23 cellular contexts compared by ENCODE assay signal in genomic region chr6:89966913-89967312, GRCh38.
"Had no signal": no experiment of that assay in that cellular context is flagged by ENCODE, and none has a peak within 500 bp of the region (broad histone marks: within the 10 kb centered on the region; RNA-seq: fewer than 3 reads in every experiment).

No MANE protein-coding gene starts in this region.

- H3K4me3 Mint-ChIP-seq: activated CD4-positive, alpha-beta T cell treated with anti-CD3 and anti-CD28 coated beads, Interleukin-2, amount 10 ng/mL, durations not matched to agents 7 days and 5 days; activated CD8-positive, alpha-beta memory T cell treated with anti-CD3 and anti-CD28 coated beads, Interleukin-2, amount 10 ng/mL, durations not matched to agents 7 days and 5 days; dendritic cell treated with granulocyte-macrophage colony-stimulating factor and Interleukin-4, amounts not matched to agents 40 ng/mL and 50 ng/mL, for 4 days; mesothelial cell of epicardium; T-helper 2 cell treated with Interferon-gamma antibody and Interleukin-4, amounts not matched to agents 5 μg/mL and 100 μg/mL, for 36 hours; WTC11 had no signal

- H3K36me3 ChIP-seq: cardiac muscle cell, gastrocnemius medialis, heart left ventricle, sigmoid colon, stomach, upper lobe of left lung had no signal

- H3K36me3 Mint-ChIP-seq: mesothelial cell of epicardium, WTC11 had no signal

- H3K27ac Mint-ChIP-seq: activated CD8-positive, alpha-beta memory T cell treated with anti-CD3 and anti-CD28 coated beads, Interleukin-2, amount 10 ng/mL, durations not matched to agents 7 days and 5 days; dendritic cell treated with granulocyte-macrophage colony-stimulating factor and Interleukin-4, amounts not matched to agents 40 ng/mL and 50 ng/mL, for 4 days; mesothelial cell of epicardium; WTC11 had no signal

- H3K27ac ChIP-seq: cardiac muscle cell, gastrocnemius medialis, heart left ventricle, sigmoid colon, SK-N-MC, stomach, upper lobe of left lung had no signal

- H3K4me1 Mint-ChIP-seq: mesothelial cell of epicardium had no signal

- H3K9me3 ChIP-seq: gastrocnemius medialis, heart left ventricle, sigmoid colon, stomach, upper lobe of left lung had no signal

- H3K4me3 ChIP-seq: cardiac muscle cell, gastrocnemius medialis, heart left ventricle, lung, sigmoid colon, SK-N-MC, stomach, upper lobe of left lung had no signal

- H3K27me3 Mint-ChIP-seq: activated CD4-positive, alpha-beta T cell treated with anti-CD3 and anti-CD28 coated beads, Interleukin-2, amount 10 ng/mL, durations not matched to agents 7 days and 5 days; activated CD8-positive, alpha-beta memory T cell treated with anti-CD3 and anti-CD28 coated beads, Interleukin-2, amount 10 ng/mL, durations not matched to agents 7 days and 5 days; dendritic cell treated with granulocyte-macrophage colony-stimulating factor and Interleukin-4, amounts not matched to agents 40 ng/mL and 50 ng/mL, for 4 days had no signal

- H3K9me3 Mint-ChIP-seq: activated CD4-positive, alpha-beta T cell treated with anti-CD3 and anti-CD28 coated beads, Interleukin-2, amount 10 ng/mL, durations not matched to agents 7 days and 5 days; dendritic cell treated with granulocyte-macrophage colony-stimulating factor and Interleukin-4, amounts not matched to agents 40 ng/mL and 50 ng/mL, for 4 days; mesothelial cell of epicardium; T-helper 2 cell treated with Interferon-gamma antibody and Interleukin-4, amounts not matched to agents 5 μg/mL and 100 μg/mL, for 36 hours; WTC11 had no signal

- ATAC-seq: activated CD8-positive, alpha-beta memory T cell treated with anti-CD3 and anti-CD28 coated beads, Interleukin-2, amount 10 ng/mL, durations not matched to agents 7 days and 5 days; esophagus mucosa; gastrocnemius medialis; heart left ventricle; left lobe of liver; WTC11 had no signal

- H3K27me3 ChIP-seq: cardiac muscle cell, gastrocnemius medialis, heart left ventricle, sigmoid colon, stomach, upper lobe of left lung had no signal

- DNase-seq: activated CD4-positive, alpha-beta T cell treated with anti-CD3 and anti-CD28 coated beads, Interleukin-2, amount 10 ng/mL, durations not matched to agents 7 days and 5 days; activated CD8-positive, alpha-beta memory T cell treated with anti-CD3 and anti-CD28 coated beads, Interleukin-2, amount 10 ng/mL, durations not matched to agents 7 days and 5 days; activated gamma-delta T cell; amniotic stem cell; effector CD8-positive, alpha-beta T cell; gastrocnemius medialis; heart left ventricle; kidney; occipital lobe; posterior cingulate gyrus; sigmoid colon; stimulated activated CD4-positive, alpha-beta T cell treated with anti-CD3 and anti-CD28 coated beads, Interleukin-4, amount 100 ng/mL, for 4 hours; stomach; upper lobe of left lung had no signal
